In the genomic region with DNA sequence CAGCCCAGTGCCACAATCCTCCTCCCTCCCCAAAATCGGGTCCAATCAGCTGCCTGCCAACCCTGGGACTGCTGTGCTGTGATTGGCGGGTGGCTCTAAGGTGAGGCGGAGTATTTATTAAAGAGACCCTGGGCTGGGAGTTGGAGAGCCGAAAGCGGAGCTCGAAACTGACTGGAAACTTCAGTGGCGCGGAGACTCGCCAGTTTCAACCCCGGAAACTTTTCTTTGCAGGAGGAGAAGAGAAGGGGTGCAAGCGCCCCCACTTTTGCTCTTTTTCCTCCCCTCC, we compare ENCODE assay signal across 8 cellular contexts.
DNase-seq lines count a peak whose midpoint lies in the region; ATAC-seq lines count a peak whose summit lies in the region.

Gene SOX9 (plus strand): TSS at position 143 of the 286 bp plus-strand sequence. CDS start 372 bp downstream, outside the sequence.

- peak within 1 kb of the TSS; percentile 73 for H3K4me3 ChIP-seq in skeletal muscle cell (ENCODE audit: low read depth, low read length)

- peak; percentile 95 for DNase-seq in AG20443 (ENCODE audit: low spot score)
- peak; percentile 95 for DNase-seq in NCI-H2107 treated with DMSO at 0.1 percent for 48 hours (lab: John Stamatoyannopoulos, UW; ENCODE audit: unreplicated experiment)
- DNase-seq in astrocyte of the hippocampus (ENCODE audit: low read depth, low spot score): peak; percentile 98
- DNase-seq in iPS DF 4.7 (ENCODE audit: extremely low read depth, low spot score): peak; percentile 75
- peak; percentile 87 for DNase-seq in skeletal muscle cell (ENCODE audit: low read depth)
- DNase-seq in SHP77 (lab: John Stamatoyannopoulos, UW): no peak

- ATAC-seq in GM18867 (IDR thresholded peaks at IDR 0.05; ENCODE audit: unreplicated experiment) (peak; percentile 64), HG02973 (IDR thresholded peaks at IDR 0.05; ENCODE audit: unreplicated experiment) (peak; percentile 77)

Comparison
In these comparisons a context has a peak if more than half of its experiments do, and no peak if none do; other contexts are left out.
1. DNase-seq: peak in AG20443 (single experiment), NCI-H2107 treated with DMSO at 0.1 percent for 48 hours (single experiment), astrocyte of the hippocampus (single experiment), iPS DF 4.7 (single experiment) and skeletal muscle cell (single experiment); none in SHP77 (0 of 2).